Comparison of ENCODE assay signal across 1 cellular context in the genomic region with DNA sequence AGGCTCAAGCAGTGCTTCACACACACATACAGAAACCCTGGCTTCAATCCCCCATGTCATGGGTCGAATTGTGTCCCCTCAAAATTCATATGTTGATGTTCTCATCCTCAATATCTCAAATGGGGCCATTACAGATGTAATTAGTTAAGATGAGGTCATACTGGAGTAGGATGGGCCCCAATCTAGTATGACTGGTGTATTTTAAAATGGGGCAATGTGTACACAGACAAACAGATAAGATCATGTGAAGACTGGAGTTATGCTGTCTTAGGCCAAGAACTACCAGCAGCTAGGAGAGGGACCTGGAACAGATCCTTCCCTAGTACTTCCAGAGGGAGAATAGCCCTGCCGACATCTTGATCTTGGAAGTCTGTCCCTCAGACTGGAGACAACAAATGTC.
TF ChIP-seq lines count a peak whose summit lies in the region.

No MANE protein-coding gene starts in this region.

TF ChIP-seq in K562, 482 proteins besides CTCF, POLR2A, EP300 and RAD21 (continued from another document and continues in another):
- TF ChIP-seq JUN (IDR thresholded peaks at IDR 0.05; ENCODE audit: borderline replicate concordance, low read depth, low read length) (peak; percentile 81), JUN (CRISPR knock-in tag; IDR thresholded peaks at IDR 0.05; ENCODE audit: borderline replicate concordance) (no peak), LEF1 (IDR thresholded peaks at IDR 0.05) (peak; percentile 85; the same call in 1 of the 2 replicates), FIP1L1 (IDR thresholded peaks at IDR 0.05; ENCODE audit: low read depth, low read length, poor library complexity, severe bottlenecking) (no peak), ZNF263 (CRISPR knock-in tag; IDR thresholded peaks at IDR 0.05; ENCODE audit: borderline replicate concordance) (no peak), ZFX (CRISPR knock-in tag; IDR thresholded peaks at IDR 0.05) (peak; percentile 29; the same call in 1 of the 2 replicates), SPI1 (IDR thresholded peaks at IDR 0.05; ENCODE audit: borderline replicate concordance, low read depth, low read length) (no peak), CCNT2 (IDR thresholded peaks at IDR 0.05; ENCODE audit: borderline replicate concordance, extremely low read depth, insufficient read length, low read depth, low read length) (peak; percentile 33), E2F3 (CRISPR knock-in tag; IDR thresholded peaks at IDR 0.05) (no peak), MAFG (tag; conservative IDR thresholded peaks at IDR 0.05) (peak; percentile 78), ZNF766 (CRISPR knock-in tag; conservative IDR thresholded peaks at IDR 0.05) (0 out of 2 replicates have a peak, but pooled peaks have one; percentile 35), POLR2B (IDR thresholded peaks at IDR 0.05; ENCODE audit: low read depth, partially characterized antibody) (no peak), ARID4B (CRISPR knock-in tag; IDR thresholded peaks at IDR 0.05) (no peak), RBM17 (IDR thresholded peaks at IDR 0.05; ENCODE audit: borderline replicate concordance, low read depth, low read length) (no peak), CC2D1A (IDR thresholded peaks at IDR 0.05) (peak; percentile 45; the same call in 1 of the 2 replicates), TEAD1 (CRISPR knock-in tag; IDR thresholded peaks at IDR 0.05) (no peak), CEBPB (tag; IDR thresholded peaks at IDR 0.05) (peak; percentile 62), ZC3H4 (CRISPR knock-in tag; IDR thresholded peaks at IDR 0.05; ENCODE audit: borderline replicate concordance) (no peak), MTA3 (IDR thresholded peaks at IDR 0.05; ENCODE audit: borderline replicate concordance) (peak; percentile 46; the same call in 1 of the 2 replicates), GTF2F1 (IDR thresholded peaks at IDR 0.05; ENCODE audit: low read depth, low read length) (no peak), JUND (IDR thresholded peaks at IDR 0.05; ENCODE audit: borderline replicate concordance, low read depth, low read length) (peak; percentile 93), JUND (tag; IDR thresholded peaks at IDR 0.05; ENCODE audit: borderline replicate concordance, low read depth, low read length) (peak; percentile 93), TSC22D4 (tag; IDR thresholded peaks at IDR 0.05) (no peak), HDAC2 (IDR thresholded peaks at IDR 0.05) (0 out of 2 replicates have a peak, but pooled peaks have one; percentile 16), FOXM1 (IDR thresholded peaks at IDR 0.05; ENCODE audit: low read depth) (peak; percentile 52; the same call in 1 of the 2 replicates), FOXM1 (CRISPR knock-in tag; IDR thresholded peaks at IDR 0.05; ENCODE audit: low read depth) (no peak), TAF1 (IDR thresholded peaks at IDR 0.05; ENCODE audit: control insufficient read depth, extremely low read depth, insufficient read depth, low read length, severe bottlenecking) (no peak), SNRNP70 (optimal IDR thresholded peaks at IDR 0.05; ENCODE audit: low read depth, low read length) (no peak), SMARCE1 (IDR thresholded peaks at IDR 0.05) (peak; percentile 83; the same call in 1 of the 2 replicates), ZNF347 (CRISPR knock-in tag; IDR thresholded peaks at IDR 0.05; ENCODE audit: low read depth) (no peak), PTTG1 (tag; IDR thresholded peaks at IDR 0.05; ENCODE audit: low read depth) (no peak), TRIM24 (IDR thresholded peaks at IDR 0.05) (peak in 1 of 2 experiments; percentile 48; a peak in 1 of 4 replicates), CTBP1 (IDR thresholded peaks at IDR 0.05; ENCODE audit: borderline replicate concordance) (peak; percentile 50; the same call in 1 of the 2 replicates), SMAD4 (CRISPR knock-in tag; conservative IDR thresholded peaks at IDR 0.05) (no peak), ZNF174 (CRISPR knock-in tag; IDR thresholded peaks at IDR 0.05) (no peak)
- TF ChIP-seq, protein P1, sequence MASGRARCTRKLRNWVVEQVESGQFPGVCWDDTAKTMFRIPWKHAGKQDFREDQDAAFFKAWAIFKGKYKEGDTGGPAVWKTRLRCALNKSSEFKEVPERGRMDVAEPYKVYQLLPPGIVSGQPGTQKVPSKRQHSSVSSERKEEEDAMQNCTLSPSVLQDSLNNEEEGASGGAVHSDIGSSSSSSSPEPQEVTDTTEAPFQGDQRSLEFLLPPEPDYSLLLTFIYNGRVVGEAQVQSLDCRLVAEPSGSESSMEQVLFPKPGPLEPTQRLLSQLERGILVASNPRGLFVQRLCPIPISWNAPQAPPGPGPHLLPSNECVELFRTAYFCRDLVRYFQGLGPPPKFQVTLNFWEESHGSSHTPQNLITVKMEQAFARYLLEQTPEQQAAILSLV (tag; IDR thresholded peaks at IDR 0.05), result 0 out of 2 replicates have a peak, but pooled peaks have one; percentile 23
- TF ChIP-seq, protein P2, sequence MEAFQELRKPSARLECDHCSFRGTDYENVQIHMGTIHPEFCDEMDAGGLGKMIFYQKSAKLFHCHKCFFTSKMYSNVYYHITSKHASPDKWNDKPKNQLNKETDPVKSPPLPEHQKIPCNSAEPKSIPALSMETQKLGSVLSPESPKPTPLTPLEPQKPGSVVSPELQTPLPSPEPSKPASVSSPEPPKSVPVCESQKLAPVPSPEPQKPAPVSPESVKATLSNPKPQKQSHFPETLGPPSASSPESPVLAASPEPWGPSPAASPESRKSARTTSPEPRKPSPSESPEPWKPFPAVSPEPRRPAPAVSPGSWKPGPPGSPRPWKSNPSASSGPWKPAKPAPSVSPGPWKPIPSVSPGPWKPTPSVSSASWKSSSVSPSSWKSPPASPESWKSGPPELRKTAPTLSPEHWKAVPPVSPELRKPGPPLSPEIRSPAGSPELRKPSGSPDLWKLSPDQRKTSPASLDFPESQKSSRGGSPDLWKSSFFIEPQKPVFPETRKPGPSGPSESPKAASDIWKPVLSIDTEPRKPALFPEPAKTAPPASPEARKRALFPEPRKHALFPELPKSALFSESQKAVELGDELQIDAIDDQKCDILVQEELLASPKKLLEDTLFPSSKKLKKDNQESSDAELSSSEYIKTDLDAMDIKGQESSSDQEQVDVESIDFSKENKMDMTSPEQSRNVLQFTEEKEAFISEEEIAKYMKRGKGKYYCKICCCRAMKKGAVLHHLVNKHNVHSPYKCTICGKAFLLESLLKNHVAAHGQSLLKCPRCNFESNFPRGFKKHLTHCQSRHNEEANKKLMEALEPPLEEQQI (IDR thresholded peaks at IDR 0.05), result peak; percentile 41; the same call in 1 of the 2 replicates
- TF ChIP-seq, protein P3, sequence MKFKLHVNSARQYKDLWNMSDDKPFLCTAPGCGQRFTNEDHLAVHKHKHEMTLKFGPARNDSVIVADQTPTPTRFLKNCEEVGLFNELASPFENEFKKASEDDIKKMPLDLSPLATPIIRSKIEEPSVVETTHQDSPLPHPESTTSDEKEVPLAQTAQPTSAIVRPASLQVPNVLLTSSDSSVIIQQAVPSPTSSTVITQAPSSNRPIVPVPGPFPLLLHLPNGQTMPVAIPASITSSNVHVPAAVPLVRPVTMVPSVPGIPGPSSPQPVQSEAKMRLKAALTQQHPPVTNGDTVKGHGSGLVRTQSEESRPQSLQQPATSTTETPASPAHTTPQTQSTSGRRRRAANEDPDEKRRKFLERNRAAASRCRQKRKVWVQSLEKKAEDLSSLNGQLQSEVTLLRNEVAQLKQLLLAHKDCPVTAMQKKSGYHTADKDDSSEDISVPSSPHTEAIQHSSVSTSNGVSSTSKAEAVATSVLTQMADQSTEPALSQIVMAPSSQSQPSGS (CRISPR knock-in tag; IDR thresholded peaks at IDR 0.05), result no peak
- TF ChIP-seq, protein P4, sequence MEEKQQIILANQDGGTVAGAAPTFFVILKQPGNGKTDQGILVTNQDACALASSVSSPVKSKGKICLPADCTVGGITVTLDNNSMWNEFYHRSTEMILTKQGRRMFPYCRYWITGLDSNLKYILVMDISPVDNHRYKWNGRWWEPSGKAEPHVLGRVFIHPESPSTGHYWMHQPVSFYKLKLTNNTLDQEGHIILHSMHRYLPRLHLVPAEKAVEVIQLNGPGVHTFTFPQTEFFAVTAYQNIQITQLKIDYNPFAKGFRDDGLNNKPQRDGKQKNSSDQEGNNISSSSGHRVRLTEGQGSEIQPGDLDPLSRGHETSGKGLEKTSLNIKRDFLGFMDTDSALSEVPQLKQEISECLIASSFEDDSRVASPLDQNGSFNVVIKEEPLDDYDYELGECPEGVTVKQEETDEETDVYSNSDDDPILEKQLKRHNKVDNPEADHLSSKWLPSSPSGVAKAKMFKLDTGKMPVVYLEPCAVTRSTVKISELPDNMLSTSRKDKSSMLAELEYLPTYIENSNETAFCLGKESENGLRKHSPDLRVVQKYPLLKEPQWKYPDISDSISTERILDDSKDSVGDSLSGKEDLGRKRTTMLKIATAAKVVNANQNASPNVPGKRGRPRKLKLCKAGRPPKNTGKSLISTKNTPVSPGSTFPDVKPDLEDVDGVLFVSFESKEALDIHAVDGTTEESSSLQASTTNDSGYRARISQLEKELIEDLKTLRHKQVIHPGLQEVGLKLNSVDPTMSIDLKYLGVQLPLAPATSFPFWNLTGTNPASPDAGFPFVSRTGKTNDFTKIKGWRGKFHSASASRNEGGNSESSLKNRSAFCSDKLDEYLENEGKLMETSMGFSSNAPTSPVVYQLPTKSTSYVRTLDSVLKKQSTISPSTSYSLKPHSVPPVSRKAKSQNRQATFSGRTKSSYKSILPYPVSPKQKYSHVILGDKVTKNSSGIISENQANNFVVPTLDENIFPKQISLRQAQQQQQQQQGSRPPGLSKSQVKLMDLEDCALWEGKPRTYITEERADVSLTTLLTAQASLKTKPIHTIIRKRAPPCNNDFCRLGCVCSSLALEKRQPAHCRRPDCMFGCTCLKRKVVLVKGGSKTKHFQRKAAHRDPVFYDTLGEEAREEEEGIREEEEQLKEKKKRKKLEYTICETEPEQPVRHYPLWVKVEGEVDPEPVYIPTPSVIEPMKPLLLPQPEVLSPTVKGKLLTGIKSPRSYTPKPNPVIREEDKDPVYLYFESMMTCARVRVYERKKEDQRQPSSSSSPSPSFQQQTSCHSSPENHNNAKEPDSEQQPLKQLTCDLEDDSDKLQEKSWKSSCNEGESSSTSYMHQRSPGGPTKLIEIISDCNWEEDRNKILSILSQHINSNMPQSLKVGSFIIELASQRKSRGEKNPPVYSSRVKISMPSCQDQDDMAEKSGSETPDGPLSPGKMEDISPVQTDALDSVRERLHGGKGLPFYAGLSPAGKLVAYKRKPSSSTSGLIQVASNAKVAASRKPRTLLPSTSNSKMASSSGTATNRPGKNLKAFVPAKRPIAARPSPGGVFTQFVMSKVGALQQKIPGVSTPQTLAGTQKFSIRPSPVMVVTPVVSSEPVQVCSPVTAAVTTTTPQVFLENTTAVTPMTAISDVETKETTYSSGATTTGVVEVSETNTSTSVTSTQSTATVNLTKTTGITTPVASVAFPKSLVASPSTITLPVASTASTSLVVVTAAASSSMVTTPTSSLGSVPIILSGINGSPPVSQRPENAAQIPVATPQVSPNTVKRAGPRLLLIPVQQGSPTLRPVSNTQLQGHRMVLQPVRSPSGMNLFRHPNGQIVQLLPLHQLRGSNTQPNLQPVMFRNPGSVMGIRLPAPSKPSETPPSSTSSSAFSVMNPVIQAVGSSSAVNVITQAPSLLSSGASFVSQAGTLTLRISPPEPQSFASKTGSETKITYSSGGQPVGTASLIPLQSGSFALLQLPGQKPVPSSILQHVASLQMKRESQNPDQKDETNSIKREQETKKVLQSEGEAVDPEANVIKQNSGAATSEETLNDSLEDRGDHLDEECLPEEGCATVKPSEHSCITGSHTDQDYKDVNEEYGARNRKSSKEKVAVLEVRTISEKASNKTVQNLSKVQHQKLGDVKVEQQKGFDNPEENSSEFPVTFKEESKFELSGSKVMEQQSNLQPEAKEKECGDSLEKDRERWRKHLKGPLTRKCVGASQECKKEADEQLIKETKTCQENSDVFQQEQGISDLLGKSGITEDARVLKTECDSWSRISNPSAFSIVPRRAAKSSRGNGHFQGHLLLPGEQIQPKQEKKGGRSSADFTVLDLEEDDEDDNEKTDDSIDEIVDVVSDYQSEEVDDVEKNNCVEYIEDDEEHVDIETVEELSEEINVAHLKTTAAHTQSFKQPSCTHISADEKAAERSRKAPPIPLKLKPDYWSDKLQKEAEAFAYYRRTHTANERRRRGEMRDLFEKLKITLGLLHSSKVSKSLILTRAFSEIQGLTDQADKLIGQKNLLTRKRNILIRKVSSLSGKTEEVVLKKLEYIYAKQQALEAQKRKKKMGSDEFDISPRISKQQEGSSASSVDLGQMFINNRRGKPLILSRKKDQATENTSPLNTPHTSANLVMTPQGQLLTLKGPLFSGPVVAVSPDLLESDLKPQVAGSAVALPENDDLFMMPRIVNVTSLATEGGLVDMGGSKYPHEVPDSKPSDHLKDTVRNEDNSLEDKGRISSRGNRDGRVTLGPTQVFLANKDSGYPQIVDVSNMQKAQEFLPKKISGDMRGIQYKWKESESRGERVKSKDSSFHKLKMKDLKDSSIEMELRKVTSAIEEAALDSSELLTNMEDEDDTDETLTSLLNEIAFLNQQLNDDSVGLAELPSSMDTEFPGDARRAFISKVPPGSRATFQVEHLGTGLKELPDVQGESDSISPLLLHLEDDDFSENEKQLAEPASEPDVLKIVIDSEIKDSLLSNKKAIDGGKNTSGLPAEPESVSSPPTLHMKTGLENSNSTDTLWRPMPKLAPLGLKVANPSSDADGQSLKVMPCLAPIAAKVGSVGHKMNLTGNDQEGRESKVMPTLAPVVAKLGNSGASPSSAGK (IDR thresholded peaks at IDR 0.05), result no peak
